21 cellular contexts compared by ENCODE assay signal in the genomic region with DNA sequence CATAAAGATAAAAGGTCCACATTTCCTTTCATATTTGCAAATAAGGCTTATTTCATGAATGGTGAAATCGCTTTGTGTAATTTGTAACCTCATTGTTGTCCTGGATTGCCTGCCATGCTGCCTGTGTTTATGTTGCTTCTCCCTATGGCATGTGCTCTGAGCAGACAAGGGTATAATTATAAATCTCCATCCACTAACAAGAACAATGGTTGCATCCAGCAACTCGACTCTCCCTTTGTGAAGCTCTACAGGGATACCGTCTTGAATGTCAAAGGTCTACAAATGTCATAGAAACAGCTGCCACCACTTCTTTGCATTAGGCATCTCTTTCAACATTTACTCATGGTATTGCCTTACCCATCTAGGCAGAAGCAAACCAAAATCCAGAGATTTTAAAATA.
A peak's percentile ranks its signal among the peaks of the same experiment; 100 is the strongest.
DNase-seq lines count a peak whose midpoint lies in the region; ATAC-seq and TF ChIP-seq lines count a peak whose summit lies in the region.
"Had no signal": no experiment of that assay in that cellular context is flagged by ENCODE, and none has a peak within 500 bp of the region (broad histone marks: within the 10 kb centered on the region; RNA-seq: fewer than 3 reads in every experiment).

No MANE protein-coding gene starts in this region.

- no peaks in the 10 kb centered on the region for H3K4me1 Mint-ChIP-seq in activated CD4-positive, alpha-beta memory T cell treated with anti-CD3 and anti-CD28 coated beads for 36 hours (ENCODE audit: low read depth)
- H3K4me1 Mint-ChIP-seq: activated CD4-positive, alpha-beta T cell treated with anti-CD3 and anti-CD28 coated beads, Interleukin-2, amount 10 ng/mL, durations not matched to agents 7 days and 5 days; activated naive CD8-positive, alpha-beta T cell treated with anti-CD3 and anti-CD28 coated beads for 36 hours; CD4-positive, CD25-positive, alpha-beta regulatory T cell; stimulated activated naive CD8-positive, alpha-beta T cell treated with anti-CD3 and anti-CD28 coated beads, Interleukin-15, amount 100 ng/mL, for 72 hours had no signal

- no peaks in the 10 kb centered on the region for H3K9me3 Mint-ChIP-seq in activated CD4-positive, alpha-beta memory T cell treated with anti-CD3 and anti-CD28 coated beads for 36 hours
- H3K9me3 Mint-ChIP-seq: activated CD4-positive, alpha-beta T cell treated with anti-CD3 and anti-CD28 coated beads, Interleukin-2, amount 10 ng/mL, durations not matched to agents 7 days and 5 days; stimulated activated naive CD8-positive, alpha-beta T cell treated with anti-CD3 and anti-CD28 coated beads, Interleukin-15, amount 100 ng/mL, for 72 hours had no signal

- H3F3A ChIP-seq in MM.1S (ENCODE audit: insufficient read depth, low read length): no peaks in the 10 kb centered on the region

- H3K27me3 Mint-ChIP-seq in activated CD4-positive, alpha-beta memory T cell treated with anti-CD3 and anti-CD28 coated beads for 36 hours: no peaks in the 10 kb centered on the region
- H3K27me3 Mint-ChIP-seq: activated CD4-positive, alpha-beta T cell treated with anti-CD3 and anti-CD28 coated beads, Interleukin-2, amount 10 ng/mL, durations not matched to agents 7 days and 5 days; CD4-positive, CD25-positive, alpha-beta regulatory T cell; naive thymus-derived CD4-positive, alpha-beta T cell; stimulated activated naive CD8-positive, alpha-beta T cell treated with anti-CD3 and anti-CD28 coated beads, Interleukin-15, amount 100 ng/mL, for 72 hours had no signal

- CTCF ChIA-PET in activated CD4-positive, alpha-beta memory T cell treated with anti-CD3 and anti-CD28 coated beads for 36 hours (lab: Charles Lee): interaction anchor here (0.9 kb wide), 1 partner anchor 329 kb away, joined by 3 read pairs; no protein-coding TSS in a partner anchor

- POLR2A ChIA-PET in activated CD4-positive, alpha-beta memory T cell treated with anti-CD3 and anti-CD28 coated beads for 36 hours (lab: Charles Lee): no interaction called here

- no peaks in the 10 kb centered on the region for H3K9me3 ChIP-seq in MM.1S (replicated peaks; ENCODE audit: insufficient read depth, low read length)
- H3K9me3 ChIP-seq: upper lobe of right lung had no signal

- no peaks in the 10 kb centered on the region for H3K79me2 ChIP-seq in MM.1S (ENCODE audit: low read length)

- no peak overlapping the region for H3K9ac ChIP-seq in MM.1S (ENCODE audit: low read length)

- no peaks in the 10 kb centered on the region for H3K36me3 Mint-ChIP-seq in activated CD4-positive, alpha-beta memory T cell treated with anti-CD3 and anti-CD28 coated beads for 36 hours
- H3K36me3 Mint-ChIP-seq: activated naive CD8-positive, alpha-beta T cell treated with anti-CD3 and anti-CD28 coated beads for 36 hours; CD4-positive, CD25-positive, alpha-beta regulatory T cell; IgD-negative memory B cell; naive thymus-derived CD4-positive, alpha-beta T cell had no signal

- H3K27ac Mint-ChIP-seq in activated CD4-positive, alpha-beta memory T cell treated with anti-CD3 and anti-CD28 coated beads for 36 hours: no peak overlapping the region
- H3K27ac Mint-ChIP-seq: activated CD4-positive, alpha-beta T cell treated with anti-CD3 and anti-CD28 coated beads, Interleukin-2, amount 10 ng/mL, durations not matched to agents 7 days and 5 days; activated naive CD8-positive, alpha-beta T cell treated with anti-CD3 and anti-CD28 coated beads for 36 hours; CD4-positive, CD25-positive, alpha-beta regulatory T cell; IgD-negative memory B cell; naive thymus-derived CD4-positive, alpha-beta T cell; stimulated activated naive CD8-positive, alpha-beta T cell treated with anti-CD3 and anti-CD28 coated beads, Interleukin-15, amount 100 ng/mL, for 72 hours had no signal

- no peaks in the 10 kb centered on the region for H3K4me1 ChIP-seq in MM.1S (ENCODE audit: low read length)

- no peaks in the 10 kb centered on the region for H4K20me1 ChIP-seq in MM.1S (ENCODE audit: insufficient read depth, low read length)

- H3K4me3 Mint-ChIP-seq in activated CD4-positive, alpha-beta memory T cell treated with anti-CD3 and anti-CD28 coated beads for 36 hours: no peak overlapping the region
- H3K4me3 Mint-ChIP-seq: activated CD4-positive, alpha-beta T cell treated with anti-CD3 and anti-CD28 coated beads, Interleukin-2, amount 10 ng/mL, durations not matched to agents 7 days and 5 days; activated naive CD8-positive, alpha-beta T cell treated with anti-CD3 and anti-CD28 coated beads for 36 hours; CD4-positive, CD25-positive, alpha-beta regulatory T cell; IgD-negative memory B cell; naive thymus-derived CD4-positive, alpha-beta T cell; stimulated activated naive CD8-positive, alpha-beta T cell treated with anti-CD3 and anti-CD28 coated beads, Interleukin-15, amount 100 ng/mL, for 72 hours had no signal

- DNase-seq in DMS153 (lab: John Stamatoyannopoulos, UW) (peak; percentile 93), NCI-H1417 (lab: John Stamatoyannopoulos, UW) (peak; percentile 71 to 99 (median 83)), NCI-H2227 treated with DMSO at 0.1 percent for 48 hours (lab: John Stamatoyannopoulos, UW) (peak; percentile 96), fibroblast of peridontal ligament (ENCODE audit: extremely low read depth) (peak; percentile 39), MM.1S (no peak), dorsolateral prefrontal cortex (no peak)
- DNase-seq in activated CD4-positive, alpha-beta memory T cell treated with anti-CD3 and anti-CD28 coated beads for 36 hours: no peak
- DNase-seq: activated CD4-positive, alpha-beta T cell treated with anti-CD3 and anti-CD28 coated beads, Interleukin-2, amount 10 ng/mL, durations not matched to agents 7 days and 5 days; activated naive CD8-positive, alpha-beta T cell treated with anti-CD3 and anti-CD28 coated beads for 36 hours; activated T-cell treated with anti-CD3 and anti-CD28 coated beads for 4 hours; CD4-positive, CD25-positive, alpha-beta regulatory T cell; foreskin fibroblast; naive thymus-derived CD4-positive, alpha-beta T cell; NCI-H1048; stimulated activated naive CD8-positive, alpha-beta T cell treated with anti-CD3 and anti-CD28 coated beads, Interleukin-15, amount 100 ng/mL, for 72 hours; upper lobe of right lung had no signal

- ATAC-seq in GM21367 (IDR thresholded peaks at IDR 0.05; ENCODE audit: unreplicated experiment): no peak
- ATAC-seq: HCT116; naive thymus-derived CD4-positive, alpha-beta T cell; stimulated activated naive CD8-positive, alpha-beta T cell treated with anti-CD3 and anti-CD28 coated beads, Interleukin-15, amount 100 ng/mL, for 72 hours; upper lobe of right lung had no signal

- no peaks in the 10 kb centered on the region for H3K36me3 ChIP-seq in MM.1S (replicated peaks; ENCODE audit: insufficient read depth, low read length)
- H3K36me3 ChIP-seq: upper lobe of right lung had no signal

- no peak overlapping the region for H3K4me2 ChIP-seq in MM.1S (ENCODE audit: low read depth, low read length)

- no peak overlapping the region for H3K4me3 ChIP-seq in MM.1S (ENCODE audit: low read length)
- H3K4me3 ChIP-seq in dorsolateral prefrontal cortex: no peak overlapping the region
- H3K4me3 ChIP-seq: lung, SK-N-MC, upper lobe of right lung had no signal

- H3K27me3 ChIP-seq in MM.1S (replicated peaks; ENCODE audit: insufficient read depth, low read length): no peaks in the 10 kb centered on the region
- peaks cover 0 to 14% (median 0%) of the 10 kb centered on the region in 45 donors for H3K27me3 ChIP-seq in dorsolateral prefrontal cortex
- H3K27me3 ChIP-seq: upper lobe of right lung had no signal

- TF ChIP-seq CTCF in MM.1S (IDR thresholded peaks at IDR 0.05; ENCODE audit: low read length): no peak
- TF ChIP-seq CTCF in dorsolateral prefrontal cortex (IDR thresholded peaks at IDR 0.05 in 54 of 56, conservative IDR thresholded peaks at IDR 0.05 in 2 of 56; ENCODE audit: low read depth in 1 of 56, partially characterized antibody in 56 of 56): no peak

- intact Hi-C loops in activated CD4-positive, alpha-beta memory T cell treated with anti-CD3 and anti-CD28 coated beads for 36 hours (cut with micrococcal nuclease): no loop called here
- intact Hi-C loops in dorsolateral prefrontal cortex (cut with DNase I): no loop called here

- no peaks in the 10 kb centered on the region for H3K9me2 ChIP-seq in MM.1S (replicated peaks; ENCODE audit: insufficient read depth, low read length)

- no peak overlapping the region for H2AFZ ChIP-seq in MM.1S (ENCODE audit: low read length)

- H3K27ac ChIP-seq in MM.1S (ENCODE audit: low read length): no peak overlapping the region
- no peak overlapping the region for H3K27ac ChIP-seq in dorsolateral prefrontal cortex
- H3K27ac ChIP-seq: SK-N-MC, upper lobe of right lung had no signal

Comparison
In these comparisons a context has a peak if more than half of its experiments do, and no peak if none do; other contexts are left out.
1. DNase-seq: peak in DMS153 (single experiment), NCI-H1417 (3 of 3), NCI-H2227 treated with DMSO at 0.1 percent for 48 hours (single experiment) and fibroblast of peridontal ligament (single experiment); none in activated CD4-positive, alpha-beta memory T cell treated with anti-CD3 and anti-CD28 coated beads for 36 hours (single experiment), MM.1S (single experiment) and dorsolateral prefrontal cortex (0 of 10).